ENCODE assay signal across 21 cellular contexts in genomic region chr1:78291443-78291842, GRCh38.
"Had no signal": no experiment of that assay in that cellular context is flagged by ENCODE, and none has a peak within 500 bp of the region (broad histone marks: within the 10 kb centered on the region; RNA-seq: fewer than 3 reads in every experiment).

No MANE protein-coding gene starts in this region.

- H3K27me3 Mint-ChIP-seq: activated CD4-positive, alpha-beta memory T cell treated with anti-CD3 and anti-CD28 coated beads for 36 hours; progenitor cell of endocrine pancreas had no signal

- DNase-seq: activated CD4-positive, alpha-beta memory T cell treated with anti-CD3 and anti-CD28 coated beads for 36 hours; activated CD4-positive, alpha-beta T cell treated with anti-CD3 and anti-CD28 coated beads for 48 hours; activated effector memory CD4-positive, alpha-beta T cell treated with anti-CD3 and anti-CD28 coated beads, Interleukin-2, amount 50 U/mL, for 16 hours; activated naive CD4-positive, alpha-beta T cell treated with anti-CD3 and anti-CD28 coated beads, Interleukin-2, amount 10 ng/mL, durations not matched to agents 7 days and 5 days; body of pancreas; cortex of kidney; endodermal cell; esophagus squamous epithelium; head of caudate nucleus; hypothalamus; lower lobe of right lung; naive B cell; retina; spleen; stimulated activated CD4-positive, alpha-beta T cell treated with anti-CD3 and anti-CD28 coated beads, Interleukin-4, amount 100 ng/mL, for 24 hours; stimulated activated naive CD4-positive, alpha-beta T cell treated with Interleukin-2 at 50 U/mL for 16 hours; substantia nigra; tibial artery had no signal

- H3K9me3 ChIP-seq: body of pancreas, esophagus squamous epithelium, gastroesophageal sphincter, lower lobe of right lung, spleen, tibial artery had no signal

- ATAC-seq: body of pancreas, lower lobe of right lung had no signal

- H3K27ac Mint-ChIP-seq: activated CD4-positive, alpha-beta memory T cell treated with anti-CD3 and anti-CD28 coated beads for 36 hours; activated naive CD4-positive, alpha-beta T cell treated with anti-CD3 and anti-CD28 coated beads, Interleukin-2, amount 10 ng/mL, durations not matched to agents 7 days and 5 days; endodermal cell; naive B cell; progenitor cell of endocrine pancreas had no signal

- H3K4me3 Mint-ChIP-seq: activated CD4-positive, alpha-beta memory T cell treated with anti-CD3 and anti-CD28 coated beads for 36 hours; activated naive CD4-positive, alpha-beta T cell treated with anti-CD3 and anti-CD28 coated beads, Interleukin-2, amount 10 ng/mL, durations not matched to agents 7 days and 5 days; endodermal cell; naive B cell had no signal

- H3K4me1 ChIP-seq: body of pancreas, esophagus squamous epithelium, gastroesophageal sphincter, lower lobe of right lung, spleen, tibial artery had no signal

- H3K4me1 Mint-ChIP-seq: activated naive CD4-positive, alpha-beta T cell treated with anti-CD3 and anti-CD28 coated beads, Interleukin-2, amount 10 ng/mL, durations not matched to agents 7 days and 5 days; endodermal cell; naive B cell had no signal

- H3K27me3 ChIP-seq: body of pancreas, cardiac muscle cell, esophagus squamous epithelium, gastroesophageal sphincter, spleen, tibial artery had no signal

- H3K4me3 ChIP-seq: body of pancreas, cardiac muscle cell, esophagus squamous epithelium, gastroesophageal sphincter, lower lobe of right lung, spleen, tibial artery had no signal

- H3K36me3 ChIP-seq: cardiac muscle cell, esophagus squamous epithelium, gastroesophageal sphincter, lower lobe of right lung, spleen, tibial artery had no signal

- H3K27ac ChIP-seq: body of pancreas, cardiac muscle cell, esophagus squamous epithelium, gastroesophageal sphincter, lower lobe of right lung, spleen, tibial artery had no signal

- H3K36me3 Mint-ChIP-seq: activated CD4-positive, alpha-beta memory T cell treated with anti-CD3 and anti-CD28 coated beads for 36 hours; activated naive CD4-positive, alpha-beta T cell treated with anti-CD3 and anti-CD28 coated beads, Interleukin-2, amount 10 ng/mL, durations not matched to agents 7 days and 5 days; naive B cell had no signal

- H3K9me3 Mint-ChIP-seq: activated CD4-positive, alpha-beta memory T cell treated with anti-CD3 and anti-CD28 coated beads for 36 hours; activated naive CD4-positive, alpha-beta T cell treated with anti-CD3 and anti-CD28 coated beads, Interleukin-2, amount 10 ng/mL, durations not matched to agents 7 days and 5 days; endodermal cell had no signal
